ENCODE assay signal across 13 cellular contexts in the genomic region with DNA sequence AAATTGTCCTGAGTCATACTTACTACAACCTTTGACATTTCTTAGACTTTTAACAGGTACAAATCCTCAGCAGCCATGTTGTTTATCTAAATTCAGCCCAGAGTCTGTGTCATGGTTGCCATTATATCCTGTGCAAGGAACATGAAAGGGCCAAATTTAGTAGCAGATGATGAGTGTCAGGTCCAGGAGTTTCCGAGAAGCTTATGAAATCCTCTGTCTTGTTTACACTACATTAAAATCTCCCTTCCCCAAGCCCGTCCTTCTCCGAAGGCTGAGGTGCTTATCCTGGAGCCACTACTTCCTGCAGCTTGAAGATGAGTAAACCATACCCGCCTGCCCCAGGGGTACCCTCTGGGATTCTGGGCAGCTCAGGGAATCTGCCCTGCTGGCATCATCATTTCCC.
DNase-seq lines count a peak whose midpoint lies in the region; ATAC-seq, FAIRE-seq and TF ChIP-seq lines count a peak whose summit lies in the region.
"Had no signal": no experiment of that assay in that cellular context is flagged by ENCODE, and none has a peak within 500 bp of the region (broad histone marks: within the 10 kb centered on the region; RNA-seq: fewer than 3 reads in every experiment).

No MANE protein-coding gene starts in this region.

- FAIRE-seq in pancreas (lab: Jason Lieb, UNC) = no peak

- DNase-seq in Right ventricle myocardium superior (no peak), left cardiac atrium (no peak), vagina (ENCODE audit: extremely low spot score in 2 of 2) (no peak), pancreas (no peak)
- DNase-seq: activated CD4-positive, alpha-beta T cell treated with anti-CD3 and anti-CD28 coated beads for 4 hours; NCI-H2029 treated with DMSO at 0.1 percent for 48 hours; stimulated activated CD4-positive, alpha-beta T cell treated with anti-CD3 and anti-CD28 coated beads, Interleukin-4, amount 100 ng/mL, for 4 hours had no signal

- peaks cover 6% of the 10 kb centered on the region for H3K27me3 Mint-ChIP-seq in activated T-helper 17 cell treated with anti-CD3 and anti-CD28 coated beads, Interleukin-2, amount 50 U/mL, for 72 hours

- no peaks in the 10 kb centered on the region for H3K9me3 ChIP-seq in duodenal mucosa (ENCODE audit: control insufficient read depth in 1 of 2, low read length in 2 of 2)
- H3K9me3 ChIP-seq in mucosa of rectum (ENCODE audit: control insufficient read depth in 2 of 2, low read length in 2 of 2) = no peaks in the 10 kb centered on the region
- H3K9me3 ChIP-seq in vagina = no peaks in the 10 kb centered on the region
- no peaks in the 10 kb centered on the region for H3K9me3 ChIP-seq in pancreas
- H3K9me3 ChIP-seq: adrenal gland had no signal

- H3K4me3 Mint-ChIP-seq in activated T-helper 17 cell treated with anti-CD3 and anti-CD28 coated beads, Interleukin-2, amount 50 U/mL, for 72 hours = no peak overlapping the region
- H3K4me3 Mint-ChIP-seq: nephron had no signal

- H3K27me3 ChIP-seq in duodenal mucosa (ENCODE audit: control insufficient read depth in 1 of 2, insufficient read depth in 2 of 2, low read length in 2 of 2) (no peaks in the 10 kb centered on the region), mucosa of rectum (ENCODE audit: control insufficient read depth in 2 of 2, insufficient read depth in 2 of 2, low read length in 2 of 2) (no peaks in the 10 kb centered on the region), vagina (no peaks in the 10 kb centered on the region), pancreas (no peaks in the 10 kb centered on the region)
- H3K27me3 ChIP-seq: adrenal gland had no signal

- H3K36me3 Mint-ChIP-seq in activated T-helper 17 cell treated with anti-CD3 and anti-CD28 coated beads, Interleukin-2, amount 50 U/mL, for 72 hours (ENCODE audit: low read depth) = no peaks in the 10 kb centered on the region

- H3K9ac ChIP-seq in duodenal mucosa (ENCODE audit: low read depth in 1 of 2, low read length in 2 of 2) (no peak overlapping the region), mucosa of rectum (ENCODE audit: low read depth in 1 of 2, low read length in 2 of 2) (no peak overlapping the region)

- H3K4me1 Mint-ChIP-seq in activated T-helper 17 cell treated with anti-CD3 and anti-CD28 coated beads, Interleukin-2, amount 50 U/mL, for 72 hours = peaks cover 7% of the 10 kb centered on the region

- H3K4me3 ChIP-seq in duodenal mucosa (ENCODE audit: low read depth in 1 of 2, low read length in 2 of 2) (no peak overlapping the region), mucosa of rectum (ENCODE audit: low read length in 2 of 2) (no peak overlapping the region), vagina (no peak overlapping the region), pancreas (no peak overlapping the region)
- H3K4me3 ChIP-seq: adrenal gland had no signal

- intact Hi-C loops in Right ventricle myocardium superior (cut with DNase I) (no loop called here), left cardiac atrium (cut with DNase I) (no loop called here), vagina (cut with DNase I) (loop anchor here (5.0 to 10.0 kb wide), 3 partner anchors 34 to 216 kb away; no protein-coding TSS in a partner anchor), pancreas (cut with DNase I) (no loop called here)

- H3K36me3 ChIP-seq in duodenal mucosa (ENCODE audit: control insufficient read depth in 1 of 2, insufficient read depth in 2 of 2, low read length in 2 of 2) (no peaks in the 10 kb centered on the region), mucosa of rectum (ENCODE audit: control insufficient read depth in 2 of 2, insufficient read depth in 2 of 2, low read length in 2 of 2) (no peaks in the 10 kb centered on the region), vagina (no peaks in the 10 kb centered on the region), pancreas (no peaks in the 10 kb centered on the region)
- H3K36me3 ChIP-seq: adrenal gland had no signal

- ATAC-seq in Right ventricle myocardium superior (ENCODE audit: poor library complexity) = peak; percentile 54
- no peak for ATAC-seq in left cardiac atrium
- no peak for ATAC-seq in HG03457 (IDR thresholded peaks at IDR 0.05; ENCODE audit: unreplicated experiment)
- no peak for ATAC-seq in activated T-helper 17 cell treated with anti-CD3 and anti-CD28 coated beads, Interleukin-2, amount 50 U/mL, for 72 hours (replicated peaks)
- no peak for ATAC-seq in pancreas

- no peak for TF ChIP-seq POLR2A in vagina (IDR thresholded peaks at IDR 0.05)

- WGBS in pancreas, 2 donors = 68 to 79% methylated on average over 4 of the region's 4 CpGs

- H3K9me3 Mint-ChIP-seq in activated T-helper 17 cell treated with anti-CD3 and anti-CD28 coated beads, Interleukin-2, amount 50 U/mL, for 72 hours = no peaks in the 10 kb centered on the region
- H3K9me3 Mint-ChIP-seq: nephron had no signal

- peak overlapping the region; percentile 59 for H3K27ac ChIP-seq in duodenal mucosa (ENCODE audit: low read depth, low read length)
- peak overlapping the region; percentile 15 to 20 for H3K27ac ChIP-seq in mucosa of rectum (ENCODE audit: low read depth in 2 of 2, low read length in 2 of 2)
- H3K27ac ChIP-seq in vagina = peak overlapping the region; percentile 87
- no peak overlapping the region for H3K27ac ChIP-seq in pancreas

- peaks cover 16 to 20% of the 10 kb centered on the region in 2 donors for H3K4me1 ChIP-seq in duodenal mucosa (ENCODE audit: control insufficient read depth in 1 of 2, insufficient read depth in 2 of 2, low read length in 2 of 2)
- H3K4me1 ChIP-seq in mucosa of rectum (ENCODE audit: control insufficient read depth in 2 of 2, insufficient read depth in 2 of 2, low read length in 2 of 2) = peaks cover 4 to 5% of the 10 kb centered on the region in 2 donors
- peaks cover 33% of the 10 kb centered on the region for H3K4me1 ChIP-seq in vagina
- H3K4me1 ChIP-seq in pancreas = no peaks in the 10 kb centered on the region

- no peak overlapping the region for H3K27ac Mint-ChIP-seq in activated T-helper 17 cell treated with anti-CD3 and anti-CD28 coated beads, Interleukin-2, amount 50 U/mL, for 72 hours
- H3K27ac Mint-ChIP-seq: nephron had no signal

- TF ChIP-seq CTCF in vagina (IDR thresholded peaks at IDR 0.05) = no peak
- no peak for TF ChIP-seq CTCF in pancreas (IDR thresholded peaks at IDR 0.05)

Comparison
In these comparisons a context has a peak if more than half of its experiments do, and no peak if none do; other contexts are left out.
1. H3K27ac ChIP-seq: peak in duodenal mucosa (single experiment), mucosa of rectum (2 of 2) and vagina (single experiment); none in pancreas (0 of 4).